1 cellular context compared by ENCODE assay signal in genomic region chr19:18328340-18329034, GRCh38.
TF ChIP-seq lines count a peak whose summit lies in the region.

No MANE protein-coding gene starts in this region.

TF ChIP-seq in HepG2, 621 proteins besides CTCF, POLR2A, EP300 and RAD21 (continues in another document):
- TF ChIP-seq ZNF350 (CRISPR knock-in tag; IDR thresholded peaks at IDR 0.05; ENCODE audit: borderline replicate concordance, low read depth) (peak; percentile 34; the same call in 1 of the 2 replicates), NFYC (CRISPR knock-in tag; IDR thresholded peaks at IDR 0.05) (peak; percentile 87), HOXA3 (CRISPR knock-in tag; IDR thresholded peaks at IDR 0.05) (0 out of 2 replicates have a peak, but pooled peaks have one; percentile 35), ZNF20 (CRISPR knock-in tag; IDR thresholded peaks at IDR 0.05) (no peak), PRDM15 (CRISPR knock-in tag; IDR thresholded peaks at IDR 0.05) (no peak), ZFP91 (CRISPR knock-in tag; IDR thresholded peaks at IDR 0.05; ENCODE audit: borderline replicate concordance) (peak; percentile 97), MXD4 (CRISPR knock-in tag; IDR thresholded peaks at IDR 0.05) (0 out of 2 replicates have a peak, but pooled peaks have one; percentile 48), GTF2F1 (IDR thresholded peaks at IDR 0.05; ENCODE audit: low read length) (no peak), FOXA1 (IDR thresholded peaks at IDR 0.05) (no peak), FOXA1 (CRISPR knock-in tag; IDR thresholded peaks at IDR 0.05) (no peak), HMG20B (CRISPR knock-in tag; conservative IDR thresholded peaks at IDR 0.05) (no peak), ZEB1 (IDR thresholded peaks at IDR 0.05; ENCODE audit: insufficient replicate concordance, low read depth) (no peak), BCL6 (CRISPR knock-in tag; IDR thresholded peaks at IDR 0.05) (peak; percentile 15; the same call in 1 of the 2 replicates), ZNF766 (CRISPR knock-in tag; IDR thresholded peaks at IDR 0.05; ENCODE audit: borderline replicate concordance) (peak; percentile 19; the same call in 1 of the 2 replicates), EHMT2 (IDR thresholded peaks at IDR 0.05; ENCODE audit: borderline replicate concordance, low read depth, low read length) (no peak), ZC3H13 (CRISPR knock-in tag; IDR thresholded peaks at IDR 0.05) (no peak), RFX5 (IDR thresholded peaks at IDR 0.05; ENCODE audit: low read depth, low read length) (peak; percentile 71), NR1H2 (CRISPR knock-in tag; IDR thresholded peaks at IDR 0.05; ENCODE audit: borderline replicate concordance, low read depth) (no peak), POGZ (CRISPR knock-in tag; IDR thresholded peaks at IDR 0.05) (peak; percentile 52; the same call in 1 of the 2 replicates), NR2F6 (IDR thresholded peaks at IDR 0.05) (no peak), NR2F6 (CRISPR knock-in tag; IDR thresholded peaks at IDR 0.05) (no peak), XRCC5 (optimal IDR thresholded peaks at IDR 0.05; ENCODE audit: low read length) (peak; percentile 77), NFIC (IDR thresholded peaks at IDR 0.05; ENCODE audit: low read length) (no peak), SOX5 (CRISPR knock-in tag; IDR thresholded peaks at IDR 0.05; ENCODE audit: borderline replicate concordance) (no peak), ZNF24 (IDR thresholded peaks at IDR 0.05) (peak; percentile 8; the same call in 1 of the 2 replicates), HIVEP1 (CRISPR knock-in tag; IDR thresholded peaks at IDR 0.05) (no peak), SMC3 (IDR thresholded peaks at IDR 0.05; ENCODE audit: low read length) (peak; percentile 91), ZBTB42 (CRISPR knock-in tag; IDR thresholded peaks at IDR 0.05) (no peak), GATAD1 (CRISPR knock-in tag; IDR thresholded peaks at IDR 0.05) (peak; percentile 52; the same call in 1 of the 2 replicates), CREB1 (IDR thresholded peaks at IDR 0.05) (no peak), CREB1 (CRISPR knock-in tag; IDR thresholded peaks at IDR 0.05) (peak; percentile 64), ARID5B (CRISPR knock-in tag; IDR thresholded peaks at IDR 0.05) (0 out of 2 replicates have a peak, but pooled peaks have one; percentile 15), ZNF205 (CRISPR knock-in tag; IDR thresholded peaks at IDR 0.05) (no peak), GATAD2A (CRISPR knock-in tag; IDR thresholded peaks at IDR 0.05) (peak; percentile 27; the same call in 1 of the 2 replicates), TEAD2 (CRISPR knock-in tag; IDR thresholded peaks at IDR 0.05) (no peak), ZMYM4 (CRISPR knock-in tag; IDR thresholded peaks at IDR 0.05) (peak; percentile 66; the same call in 1 of the 2 replicates), NFRKB (IDR thresholded peaks at IDR 0.05) (no peak), NR2C2 (CRISPR knock-in tag; IDR thresholded peaks at IDR 0.05; ENCODE audit: borderline replicate concordance) (peak; percentile 36; the same call in 1 of the 2 replicates), RARA (CRISPR knock-in tag; IDR thresholded peaks at IDR 0.05) (0 out of 2 replicates have a peak, but pooled peaks have one; percentile 5), ELF1 (CRISPR knock-in tag; IDR thresholded peaks at IDR 0.05) (no peak), ZNF331 (CRISPR knock-in tag; IDR thresholded peaks at IDR 0.05) (0 out of 2 replicates have a peak, but pooled peaks have one; percentile 6)
- TF ChIP-seq, protein P1, sequence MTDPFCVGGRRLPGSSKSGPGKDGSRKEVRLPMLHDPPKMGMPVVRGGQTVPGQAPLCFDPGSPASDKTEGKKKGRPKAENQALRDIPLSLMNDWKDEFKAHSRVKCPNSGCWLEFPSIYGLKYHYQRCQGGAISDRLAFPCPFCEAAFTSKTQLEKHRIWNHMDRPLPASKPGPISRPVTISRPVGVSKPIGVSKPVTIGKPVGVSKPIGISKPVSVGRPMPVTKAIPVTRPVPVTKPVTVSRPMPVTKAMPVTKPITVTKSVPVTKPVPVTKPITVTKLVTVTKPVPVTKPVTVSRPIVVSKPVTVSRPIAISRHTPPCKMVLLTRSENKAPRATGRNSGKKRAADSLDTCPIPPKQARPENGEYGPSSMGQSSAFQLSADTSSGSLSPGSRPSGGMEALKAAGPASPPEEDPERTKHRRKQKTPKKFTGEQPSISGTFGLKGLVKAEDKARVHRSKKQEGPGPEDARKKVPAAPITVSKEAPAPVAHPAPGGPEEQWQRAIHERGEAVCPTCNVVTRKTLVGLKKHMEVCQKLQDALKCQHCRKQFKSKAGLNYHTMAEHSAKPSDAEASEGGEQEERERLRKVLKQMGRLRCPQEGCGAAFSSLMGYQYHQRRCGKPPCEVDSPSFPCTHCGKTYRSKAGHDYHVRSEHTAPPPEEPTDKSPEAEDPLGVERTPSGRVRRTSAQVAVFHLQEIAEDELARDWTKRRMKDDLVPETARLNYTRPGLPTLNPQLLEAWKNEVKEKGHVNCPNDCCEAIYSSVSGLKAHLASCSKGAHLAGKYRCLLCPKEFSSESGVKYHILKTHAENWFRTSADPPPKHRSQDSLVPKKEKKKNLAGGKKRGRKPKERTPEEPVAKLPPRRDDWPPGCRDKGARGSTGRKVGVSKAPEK (CRISPR knock-in tag; IDR thresholded peaks at IDR 0.05; ENCODE audit: borderline replicate concordance) = no peak
- TF ChIP-seq, protein P2, sequence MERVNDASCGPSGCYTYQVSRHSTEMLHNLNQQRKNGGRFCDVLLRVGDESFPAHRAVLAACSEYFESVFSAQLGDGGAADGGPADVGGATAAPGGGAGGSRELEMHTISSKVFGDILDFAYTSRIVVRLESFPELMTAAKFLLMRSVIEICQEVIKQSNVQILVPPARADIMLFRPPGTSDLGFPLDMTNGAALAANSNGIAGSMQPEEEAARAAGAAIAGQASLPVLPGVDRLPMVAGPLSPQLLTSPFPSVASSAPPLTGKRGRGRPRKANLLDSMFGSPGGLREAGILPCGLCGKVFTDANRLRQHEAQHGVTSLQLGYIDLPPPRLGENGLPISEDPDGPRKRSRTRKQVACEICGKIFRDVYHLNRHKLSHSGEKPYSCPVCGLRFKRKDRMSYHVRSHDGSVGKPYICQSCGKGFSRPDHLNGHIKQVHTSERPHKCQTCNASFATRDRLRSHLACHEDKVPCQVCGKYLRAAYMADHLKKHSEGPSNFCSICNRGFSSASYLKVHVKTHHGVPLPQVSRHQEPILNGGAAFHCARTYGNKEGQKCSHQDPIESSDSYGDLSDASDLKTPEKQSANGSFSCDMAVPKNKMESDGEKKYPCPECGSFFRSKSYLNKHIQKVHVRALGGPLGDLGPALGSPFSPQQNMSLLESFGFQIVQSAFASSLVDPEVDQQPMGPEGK (CRISPR knock-in tag; IDR thresholded peaks at IDR 0.05) = peak; percentile 18; the same call in 1 of the 2 replicates
- TF ChIP-seq, protein P3, sequence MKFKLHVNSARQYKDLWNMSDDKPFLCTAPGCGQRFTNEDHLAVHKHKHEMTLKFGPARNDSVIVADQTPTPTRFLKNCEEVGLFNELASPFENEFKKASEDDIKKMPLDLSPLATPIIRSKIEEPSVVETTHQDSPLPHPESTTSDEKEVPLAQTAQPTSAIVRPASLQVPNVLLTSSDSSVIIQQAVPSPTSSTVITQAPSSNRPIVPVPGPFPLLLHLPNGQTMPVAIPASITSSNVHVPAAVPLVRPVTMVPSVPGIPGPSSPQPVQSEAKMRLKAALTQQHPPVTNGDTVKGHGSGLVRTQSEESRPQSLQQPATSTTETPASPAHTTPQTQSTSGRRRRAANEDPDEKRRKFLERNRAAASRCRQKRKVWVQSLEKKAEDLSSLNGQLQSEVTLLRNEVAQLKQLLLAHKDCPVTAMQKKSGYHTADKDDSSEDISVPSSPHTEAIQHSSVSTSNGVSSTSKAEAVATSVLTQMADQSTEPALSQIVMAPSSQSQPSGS (CRISPR knock-in tag; IDR thresholded peaks at IDR 0.05) = no peak
- TF ChIP-seq, protein P4, sequence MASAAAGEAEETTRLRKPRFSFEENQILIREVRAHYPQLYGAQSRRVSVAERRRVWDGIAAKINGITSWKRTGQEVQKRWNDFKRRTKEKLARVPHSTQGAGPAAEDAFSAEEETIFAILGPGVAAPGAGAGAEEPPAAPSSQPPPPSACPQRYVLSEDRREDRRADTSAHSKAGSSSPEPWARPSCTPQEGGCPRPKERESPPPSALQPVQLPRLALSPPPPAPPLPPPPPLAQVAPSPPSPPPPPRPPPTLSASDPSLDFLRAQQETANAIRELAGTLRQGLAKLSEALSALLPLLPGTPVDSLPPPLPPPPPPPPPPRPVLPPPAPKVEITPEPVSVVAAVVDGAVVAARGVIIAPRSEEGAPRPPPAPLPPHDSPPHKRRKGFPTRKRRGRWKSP (CRISPR knock-in tag; IDR thresholded peaks at IDR 0.05) = no peak
- TF ChIP-seq, protein P5, sequence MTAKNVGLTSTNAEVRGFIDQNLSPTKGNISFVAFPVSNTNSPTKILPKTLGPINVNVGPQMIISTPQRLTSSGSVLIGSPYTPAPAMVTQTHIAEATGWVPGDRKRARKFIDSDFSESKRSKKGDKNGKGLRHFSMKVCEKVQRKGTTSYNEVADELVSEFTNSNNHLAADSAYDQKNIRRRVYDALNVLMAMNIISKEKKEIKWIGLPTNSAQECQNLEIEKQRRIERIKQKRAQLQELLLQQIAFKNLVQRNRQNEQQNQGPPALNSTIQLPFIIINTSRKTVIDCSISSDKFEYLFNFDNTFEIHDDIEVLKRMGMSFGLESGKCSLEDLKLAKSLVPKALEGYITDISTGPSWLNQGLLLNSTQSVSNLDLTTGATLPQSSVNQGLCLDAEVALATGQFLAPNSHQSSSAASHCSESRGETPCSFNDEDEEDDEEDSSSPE (CRISPR knock-in tag; IDR thresholded peaks at IDR 0.05) = peak; percentile 63; the same call in 1 of the 2 replicates
- TF ChIP-seq, protein P6, sequence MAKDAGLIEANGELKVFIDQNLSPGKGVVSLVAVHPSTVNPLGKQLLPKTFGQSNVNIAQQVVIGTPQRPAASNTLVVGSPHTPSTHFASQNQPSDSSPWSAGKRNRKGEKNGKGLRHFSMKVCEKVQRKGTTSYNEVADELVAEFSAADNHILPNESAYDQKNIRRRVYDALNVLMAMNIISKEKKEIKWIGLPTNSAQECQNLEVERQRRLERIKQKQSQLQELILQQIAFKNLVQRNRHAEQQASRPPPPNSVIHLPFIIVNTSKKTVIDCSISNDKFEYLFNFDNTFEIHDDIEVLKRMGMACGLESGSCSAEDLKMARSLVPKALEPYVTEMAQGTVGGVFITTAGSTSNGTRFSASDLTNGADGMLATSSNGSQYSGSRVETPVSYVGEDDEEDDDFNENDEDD (CRISPR knock-in tag; IDR thresholded peaks at IDR 0.05; ENCODE audit: borderline replicate concordance) = peak; percentile 25; the same call in 1 of the 2 replicates
